ENCODE assay signal across 15 cellular contexts in the genomic region with DNA sequence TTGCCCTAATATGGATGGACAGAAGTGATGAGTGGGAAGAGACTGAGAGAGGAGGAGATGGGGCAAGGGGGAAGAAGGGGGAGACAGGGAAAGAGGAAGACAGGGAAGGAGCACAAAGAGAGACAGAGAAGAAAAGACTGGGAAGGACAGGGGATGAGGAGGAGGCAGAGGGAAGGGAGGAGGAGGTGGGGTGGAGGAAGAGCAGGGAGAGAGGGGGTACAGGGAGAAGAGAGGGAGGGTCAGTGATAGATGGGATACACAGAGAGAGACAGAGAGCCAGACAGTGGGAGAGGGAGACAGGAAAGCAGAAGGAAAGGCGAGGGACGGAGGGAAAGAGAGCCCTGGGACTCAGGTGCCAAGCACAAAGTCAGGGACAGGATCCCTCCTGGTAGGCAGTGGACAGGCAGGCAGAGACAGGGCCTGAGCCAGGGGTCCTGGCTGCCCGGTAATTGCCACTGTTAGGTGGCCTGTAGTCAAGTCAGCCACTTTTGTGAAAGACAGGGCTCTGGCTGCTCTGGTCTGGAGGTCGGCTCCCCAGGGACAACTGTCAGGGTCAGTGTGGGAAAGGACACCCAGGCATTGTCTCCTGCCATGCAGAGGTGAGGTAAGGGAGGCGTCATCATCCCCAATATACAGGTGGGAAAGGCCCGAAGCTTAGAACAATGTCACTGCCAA. TPM values are rescaled to one million over a fixed set of nuclear protein-coding genes. Genes with fewer than 3 reads are reported as not detected.
A peak's percentile ranks its signal among the peaks of the same experiment; 100 is the strongest.
DNase-seq lines count a peak whose midpoint lies in the region; ATAC-seq and TF ChIP-seq lines count a peak whose summit lies in the region.
"Had no signal": no experiment of that assay in that cellular context is flagged by ENCODE, and none has a peak within 500 bp of the region (broad histone marks: within the 10 kb centered on the region; RNA-seq: fewer than 3 reads in every experiment).

No MANE protein-coding gene starts in this region.

- peaks cover 5% of the 10 kb centered on the region; the same call in 1 of the 2 replicates for H3K36me3 Mint-ChIP-seq in WTC11
- H3K36me3 Mint-ChIP-seq in immature natural killer cell, result peaks cover 5 to 16% (median 8%) of the 10 kb centered on the region in 3 donors
- H3K36me3 Mint-ChIP-seq in stimulated activated effector memory CD8-positive, alpha-beta T cell treated with anti-CD3 and anti-CD28 coated beads, Interleukin-12 subunit alpha, Interleukin-12 subunit beta, amount 100 ng/mL, for 72 hours, result peaks cover 42% of the 10 kb centered on the region

- POLR2A ChIA-PET in WTC11 (lab: Charles Lee), result no interaction called here

- CTCF ChIA-PET in WTC11 (lab: Charles Lee), result interaction anchor here (1.6 to 2.4 kb wide), 4 partner anchors 15 to 145 kb away, joined by 6 to 25 read pairs (median 10); no protein-coding TSS in a partner anchor

- H3K27me3 Mint-ChIP-seq in WTC11 (ENCODE audit: low read depth), result peaks cover 15% of the 10 kb centered on the region
- peaks cover 0 to 4% (median 4%) of the 10 kb centered on the region in 3 donors for H3K27me3 Mint-ChIP-seq in immature natural killer cell (ENCODE audit: low read depth in 3 of 3)
- H3K27me3 Mint-ChIP-seq: activated naive CD8-positive, alpha-beta T cell had no signal

- ATAC-seq in WTC11 (no peak), HG02759 (IDR thresholded peaks at IDR 0.05; ENCODE audit: unreplicated experiment) (no peak)
- no peak for ATAC-seq in stimulated activated effector memory CD8-positive, alpha-beta T cell treated with anti-CD3 and anti-CD28 coated beads, Interleukin-12 subunit alpha, Interleukin-12 subunit beta, amount 100 ng/mL, for 72 hours

- H3K9me3 Mint-ChIP-seq in WTC11 (no peaks in the 10 kb centered on the region), immature natural killer cell (no peaks in the 10 kb centered on the region)
- H3K9me3 Mint-ChIP-seq in stimulated activated effector memory CD8-positive, alpha-beta T cell treated with anti-CD3 and anti-CD28 coated beads, Interleukin-12 subunit alpha, Interleukin-12 subunit beta, amount 100 ng/mL, for 72 hours, result no peaks in the 10 kb centered on the region

- DNase-seq in activated CD8-positive, alpha-beta memory T cell treated with anti-CD3 and anti-CD28 coated beads, Interleukin-2, amount 50 U/mL, for 4 hours, result peak; percentile 8
- DNase-seq in activated CD8-positive, alpha-beta memory T cell treated with anti-CD3 and anti-CD28 coated beads, Interleukin-2, amount 50 U/mL, for 48 hours, result no peak
- DNase-seq in WTC11 (ENCODE audit: low spot score) (peak; percentile 1), immature natural killer cell (no peak), lower leg skin (ENCODE audit: low spot score in 2 of 2) (no peak), occipital lobe (lab: John Stamatoyannopoulos, UW) (no peak)
- no peak for DNase-seq in stimulated activated effector memory CD8-positive, alpha-beta T cell treated with anti-CD3 and anti-CD28 coated beads, Interleukin-12 subunit alpha, Interleukin-12 subunit beta, amount 100 ng/mL, for 72 hours (ENCODE audit: low spot score in 2 of 2)
- DNase-seq: activated CD8-positive, alpha-beta memory T cell treated with anti-CD3 and anti-CD28 coated beads for 24 hours; NCI-H1092; NK-92 treated with Interleukin-12 subunit alpha and Interleukin-12 subunit beta, amount 100 ng/mL, for 24 hours; SHP77 had no signal

- WGBS in lower leg skin, 2 donors, result 91 to 95% methylated on average over 6 of the region's 6 CpGs

- H3K27ac Mint-ChIP-seq in WTC11, result no peak overlapping the region
- peak overlapping the region in 5 of 6 donors; percentile 26 to 90 (median 50) for H3K27ac Mint-ChIP-seq in immature natural killer cell
- peak overlapping the region; percentile 97 for H3K27ac Mint-ChIP-seq in stimulated activated effector memory CD8-positive, alpha-beta T cell treated with anti-CD3 and anti-CD28 coated beads, Interleukin-12 subunit alpha, Interleukin-12 subunit beta, amount 100 ng/mL, for 72 hours

- intact Hi-C loops in lower leg skin (cut with DNase I; ENCODE audit: low total_unique reads), result loop anchor here (10.0 kb wide), 1 partner anchor 114 kb away; no protein-coding TSS in a partner anchor

- no peak for TF ChIP-seq CTCF in WTC11 (IDR thresholded peaks at IDR 0.05)
- no peak for TF ChIP-seq CTCF in lower leg skin (IDR thresholded peaks at IDR 0.05)

- H3K4me3 ChIP-seq in lower leg skin (ENCODE audit: low read depth, poor library complexity, severe bottlenecking), result no peak overlapping the region

- H3K4me1 Mint-ChIP-seq in WTC11 (peaks cover 13% of the 10 kb centered on the region), immature natural killer cell (peaks cover 40 to 48% of the 10 kb centered on the region in 2 donors)
- H3K4me1 Mint-ChIP-seq in stimulated activated effector memory CD8-positive, alpha-beta T cell treated with anti-CD3 and anti-CD28 coated beads, Interleukin-12 subunit alpha, Interleukin-12 subunit beta, amount 100 ng/mL, for 72 hours, result peaks cover 78% of the 10 kb centered on the region

- no peak for TF ChIP-seq POLR2A in lower leg skin (IDR thresholded peaks at IDR 0.05)

- H3K4me3 Mint-ChIP-seq in WTC11 (no peak overlapping the region), immature natural killer cell (no peak overlapping the region)
- no peak overlapping the region for H3K4me3 Mint-ChIP-seq in stimulated activated effector memory CD8-positive, alpha-beta T cell treated with anti-CD3 and anti-CD28 coated beads, Interleukin-12 subunit alpha, Interleukin-12 subunit beta, amount 100 ng/mL, for 72 hours

TF ChIP-seq in WTC11, 78 proteins besides CTCF, POLR2A, EP300 and RAD21 (continues in another document):
- TF ChIP-seq, protein P1, sequence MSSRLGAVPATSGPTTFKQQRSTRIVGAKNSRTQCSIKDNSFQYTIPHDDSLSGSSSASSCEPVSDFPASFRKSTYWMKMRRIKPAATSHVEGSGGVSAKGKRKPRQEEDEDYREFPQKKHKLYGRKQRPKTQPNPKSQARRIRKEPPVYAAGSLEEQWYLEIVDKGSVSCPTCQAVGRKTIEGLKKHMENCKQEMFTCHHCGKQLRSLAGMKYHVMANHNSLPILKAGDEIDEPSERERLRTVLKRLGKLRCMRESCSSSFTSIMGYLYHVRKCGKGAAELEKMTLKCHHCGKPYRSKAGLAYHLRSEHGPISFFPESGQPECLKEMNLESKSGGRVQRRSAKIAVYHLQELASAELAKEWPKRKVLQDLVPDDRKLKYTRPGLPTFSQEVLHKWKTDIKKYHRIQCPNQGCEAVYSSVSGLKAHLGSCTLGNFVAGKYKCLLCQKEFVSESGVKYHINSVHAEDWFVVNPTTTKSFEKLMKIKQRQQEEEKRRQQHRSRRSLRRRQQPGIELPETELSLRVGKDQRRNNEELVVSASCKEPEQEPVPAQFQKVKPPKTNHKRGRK (CRISPR knock-in tag; IDR thresholded peaks at IDR 0.05; ENCODE audit: borderline replicate concordance), result no peak
- no peak for TF ChIP-seq NFE2L1 (CRISPR knock-in tag; IDR thresholded peaks at IDR 0.05)
- TF ChIP-seq, protein P2, sequence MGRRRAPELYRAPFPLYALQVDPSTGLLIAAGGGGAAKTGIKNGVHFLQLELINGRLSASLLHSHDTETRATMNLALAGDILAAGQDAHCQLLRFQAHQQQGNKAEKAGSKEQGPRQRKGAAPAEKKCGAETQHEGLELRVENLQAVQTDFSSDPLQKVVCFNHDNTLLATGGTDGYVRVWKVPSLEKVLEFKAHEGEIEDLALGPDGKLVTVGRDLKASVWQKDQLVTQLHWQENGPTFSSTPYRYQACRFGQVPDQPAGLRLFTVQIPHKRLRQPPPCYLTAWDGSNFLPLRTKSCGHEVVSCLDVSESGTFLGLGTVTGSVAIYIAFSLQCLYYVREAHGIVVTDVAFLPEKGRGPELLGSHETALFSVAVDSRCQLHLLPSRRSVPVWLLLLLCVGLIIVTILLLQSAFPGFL (CRISPR knock-in tag; IDR thresholded peaks at IDR 0.05; ENCODE audit: borderline replicate concordance), result no peak
- TF ChIP-seq ZNF671 (CRISPR knock-in tag; IDR thresholded peaks at IDR 0.05), result no peak
- TF ChIP-seq, protein P3, sequence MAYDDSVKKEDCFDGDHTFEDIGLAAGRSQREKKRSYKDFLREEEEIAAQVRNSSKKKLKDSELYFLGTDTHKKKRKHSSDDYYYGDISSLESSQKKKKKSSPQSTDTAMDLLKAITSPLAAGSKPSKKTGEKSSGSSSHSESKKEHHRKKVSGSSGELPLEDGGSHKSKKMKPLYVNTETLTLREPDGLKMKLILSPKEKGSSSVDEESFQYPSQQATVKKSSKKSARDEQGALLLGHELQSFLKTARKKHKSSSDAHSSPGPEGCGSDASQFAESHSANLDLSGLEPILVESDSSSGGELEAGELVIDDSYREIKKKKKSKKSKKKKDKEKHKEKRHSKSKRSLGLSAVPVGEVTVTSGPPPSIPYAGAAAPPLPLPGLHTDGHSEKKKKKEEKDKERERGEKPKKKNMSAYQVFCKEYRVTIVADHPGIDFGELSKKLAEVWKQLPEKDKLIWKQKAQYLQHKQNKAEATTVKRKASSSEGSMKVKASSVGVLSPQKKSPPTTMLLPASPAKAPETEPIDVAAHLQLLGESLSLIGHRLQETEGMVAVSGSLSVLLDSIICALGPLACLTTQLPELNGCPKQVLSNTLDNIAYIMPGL (CRISPR knock-in tag; IDR thresholded peaks at IDR 0.05), result no peak
- TF ChIP-seq NFYB (CRISPR knock-in tag; conservative IDR thresholded peaks at IDR 0.05; ENCODE audit: low read depth), result no peak
- TF ChIP-seq, protein P4, sequence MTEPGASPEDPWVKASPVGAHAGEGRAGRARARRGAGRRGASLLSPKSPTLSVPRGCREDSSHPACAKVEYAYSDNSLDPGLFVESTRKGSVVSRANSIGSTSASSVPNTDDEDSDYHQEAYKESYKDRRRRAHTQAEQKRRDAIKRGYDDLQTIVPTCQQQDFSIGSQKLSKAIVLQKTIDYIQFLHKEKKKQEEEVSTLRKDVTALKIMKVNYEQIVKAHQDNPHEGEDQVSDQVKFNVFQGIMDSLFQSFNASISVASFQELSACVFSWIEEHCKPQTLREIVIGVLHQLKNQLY (CRISPR knock-in tag; IDR thresholded peaks at IDR 0.05), result no peak

RNA-seq across cellular contexts. Expression of a gene that starts 9.8 kb away (rescaled TPM):
- 4.7 to 5.9 TPM (median 4.7 TPM) in 3 replicates for total RNA-seq in WTC11 (2021)
- 10 to 100 TPM; 12.9 to 15.7 (median 14.6) TPM for polyA plus RNA-seq in immature natural killer cell
- 10 to 100 TPM in 3 of 4 donors, 1 to 10 TPM in 1; 8.9 to 20.1 (median 18.0) TPM for total RNA-seq in lower leg skin
- 13.6 TPM for total RNA-seq in occipital lobe

RNA-seq across cellular contexts. Expression of a gene that starts 29.1 kb away (rescaled TPM):
- 29.9 to 33.3 TPM (median 32.6 TPM) in 3 replicates for total RNA-seq in WTC11 (2021)
- 10 to 100 TPM; 11.6 to 18.0 (median 12.1) TPM for polyA plus RNA-seq in immature natural killer cell
- total RNA-seq in lower leg skin, result 10 to 100 TPM; 30.2 to 55.4 (median 43.8) TPM
- total RNA-seq in occipital lobe, result 4.4 TPM

RNA-seq across cellular contexts. Expression of a gene that starts 38.6 kb away (rescaled TPM):
- total RNA-seq in WTC11 (2021) (0.81 to 1.4 TPM (median 1.1 TPM) in 3 replicates), lower leg skin (1 to 10 TPM in 1 of 4 donors, under 1 TPM in 3; 0.08 to 2.9 (median 0.57) TPM), occipital lobe (0.78 TPM)
- polyA plus RNA-seq in immature natural killer cell, result 1 to 10 TPM in 1 of 3 donors, under 1 TPM in 2; 0.16 to 2.4 (median 0.84) TPM
- total RNA-seq: A673, G401 had no signal

Comparison
In these comparisons a context has a peak if more than half of its experiments do, and no peak if none do; other contexts are left out.
1. DNase-seq: peak in activated CD8-positive, alpha-beta memory T cell treated with anti-CD3 and anti-CD28 coated beads, Interleukin-2, amount 50 U/mL, for 4 hours (single experiment) and WTC11 (single experiment); none in activated CD8-positive, alpha-beta memory T cell treated with anti-CD3 and anti-CD28 coated beads, Interleukin-2, amount 50 U/mL, for 48 hours (single experiment), immature natural killer cell (0 of 3), stimulated activated effector memory CD8-positive, alpha-beta T cell treated with anti-CD3 and anti-CD28 coated beads, Interleukin-12 subunit alpha, Interleukin-12 subunit beta, amount 100 ng/mL, for 72 hours (0 of 2), lower leg skin (0 of 2) and occipital lobe (single experiment).